ENCODE assay signal across 1 cellular context in the genomic region with DNA sequence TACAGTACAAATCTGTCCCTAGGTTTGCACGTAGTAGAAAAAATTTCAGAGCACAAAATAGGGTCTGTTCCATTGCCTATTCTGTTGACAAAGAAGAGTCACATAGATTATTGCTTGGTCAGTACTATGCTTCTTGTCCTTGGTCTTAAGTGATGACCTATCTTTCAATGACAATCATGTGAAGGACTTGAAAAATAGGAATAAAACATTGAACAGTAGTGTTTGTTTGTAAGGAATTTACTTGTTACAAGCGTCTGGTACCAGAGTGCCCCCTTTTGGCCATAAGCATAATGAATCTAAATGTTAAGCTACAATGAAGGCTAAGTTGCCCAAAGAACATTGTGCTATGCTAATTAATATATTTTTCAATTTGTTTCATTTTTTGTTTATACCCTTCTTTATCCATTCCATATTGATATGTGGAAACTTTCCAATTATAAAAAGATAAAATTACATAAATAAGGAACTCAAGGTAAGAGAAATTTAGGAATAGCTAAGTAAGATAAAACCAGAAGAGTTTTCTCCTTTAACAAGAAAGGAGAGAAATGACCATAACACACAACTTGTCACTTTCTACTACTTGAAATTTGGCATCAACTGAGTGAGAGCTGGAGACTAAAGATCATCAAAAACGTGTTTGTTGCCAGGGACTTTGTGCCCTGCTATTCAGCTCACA.
TF ChIP-seq lines count a peak whose summit lies in the region.

No MANE protein-coding gene starts in this region.

TF ChIP-seq in K562, 482 proteins besides CTCF, POLR2A, EP300 and RAD21:
- TF ChIP-seq CEBPZ (IDR thresholded peaks at IDR 0.05; ENCODE audit: borderline replicate concordance, low read depth, low read length): no peak
- no peak for TF ChIP-seq HES1 (IDR thresholded peaks at IDR 0.05; ENCODE audit: low read depth)
- TF ChIP-seq, protein P1, sequence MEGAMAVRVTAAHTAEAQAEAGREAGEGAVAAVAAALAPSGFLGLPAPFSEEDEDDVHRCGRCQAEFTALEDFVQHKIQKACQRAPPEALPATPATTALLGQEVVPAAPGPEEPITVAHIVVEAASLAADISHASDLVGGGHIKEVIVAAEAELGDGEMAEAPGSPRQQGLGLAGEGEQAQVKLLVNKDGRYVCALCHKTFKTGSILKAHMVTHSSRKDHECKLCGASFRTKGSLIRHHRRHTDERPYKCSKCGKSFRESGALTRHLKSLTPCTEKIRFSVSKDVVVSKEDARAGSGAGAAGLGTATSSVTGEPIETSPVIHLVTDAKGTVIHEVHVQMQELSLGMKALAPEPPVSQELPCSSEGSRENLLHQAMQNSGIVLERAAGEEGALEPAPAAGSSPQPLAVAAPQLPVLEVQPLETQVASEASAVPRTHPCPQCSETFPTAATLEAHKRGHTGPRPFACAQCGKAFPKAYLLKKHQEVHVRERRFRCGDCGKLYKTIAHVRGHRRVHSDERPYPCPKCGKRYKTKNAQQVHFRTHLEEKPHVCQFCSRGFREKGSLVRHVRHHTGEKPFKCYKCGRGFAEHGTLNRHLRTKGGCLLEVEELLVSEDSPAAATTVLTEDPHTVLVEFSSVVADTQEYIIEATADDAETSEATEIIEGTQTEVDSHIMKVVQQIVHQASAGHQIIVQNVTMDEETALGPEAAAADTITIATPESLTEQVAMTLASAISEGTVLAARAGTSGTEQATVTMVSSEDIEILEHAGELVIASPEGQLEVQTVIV (CRISPR knock-in tag; IDR thresholded peaks at IDR 0.05; ENCODE audit: borderline replicate concordance): no peak
- no peak for TF ChIP-seq RBM25 (IDR thresholded peaks at IDR 0.05; ENCODE audit: low read depth, low read length, severe bottlenecking)
- TF ChIP-seq TFE3 (CRISPR knock-in tag; IDR thresholded peaks at IDR 0.05): no peak
- no peak for TF ChIP-seq ZNF174 (CRISPR knock-in tag; IDR thresholded peaks at IDR 0.05)
- TF ChIP-seq PRMT5 (CRISPR knock-in tag; IDR thresholded peaks at IDR 0.05): no peak
- TF ChIP-seq SAP30 (IDR thresholded peaks at IDR 0.05; ENCODE audit: borderline replicate concordance, insufficient read depth, low read depth, low read length, poor library complexity, severe bottlenecking): no peak
- TF ChIP-seq CXXC5 (CRISPR knock-in tag; IDR thresholded peaks at IDR 0.05): no peak
- TF ChIP-seq TBL1XR1 (IDR thresholded peaks at IDR 0.05; ENCODE audit: low read length in 2 of 2): no peak
- no peak for TF ChIP-seq ZNF408 (CRISPR knock-in tag; IDR thresholded peaks at IDR 0.05; ENCODE audit: low read depth)
- TF ChIP-seq, protein P2, sequence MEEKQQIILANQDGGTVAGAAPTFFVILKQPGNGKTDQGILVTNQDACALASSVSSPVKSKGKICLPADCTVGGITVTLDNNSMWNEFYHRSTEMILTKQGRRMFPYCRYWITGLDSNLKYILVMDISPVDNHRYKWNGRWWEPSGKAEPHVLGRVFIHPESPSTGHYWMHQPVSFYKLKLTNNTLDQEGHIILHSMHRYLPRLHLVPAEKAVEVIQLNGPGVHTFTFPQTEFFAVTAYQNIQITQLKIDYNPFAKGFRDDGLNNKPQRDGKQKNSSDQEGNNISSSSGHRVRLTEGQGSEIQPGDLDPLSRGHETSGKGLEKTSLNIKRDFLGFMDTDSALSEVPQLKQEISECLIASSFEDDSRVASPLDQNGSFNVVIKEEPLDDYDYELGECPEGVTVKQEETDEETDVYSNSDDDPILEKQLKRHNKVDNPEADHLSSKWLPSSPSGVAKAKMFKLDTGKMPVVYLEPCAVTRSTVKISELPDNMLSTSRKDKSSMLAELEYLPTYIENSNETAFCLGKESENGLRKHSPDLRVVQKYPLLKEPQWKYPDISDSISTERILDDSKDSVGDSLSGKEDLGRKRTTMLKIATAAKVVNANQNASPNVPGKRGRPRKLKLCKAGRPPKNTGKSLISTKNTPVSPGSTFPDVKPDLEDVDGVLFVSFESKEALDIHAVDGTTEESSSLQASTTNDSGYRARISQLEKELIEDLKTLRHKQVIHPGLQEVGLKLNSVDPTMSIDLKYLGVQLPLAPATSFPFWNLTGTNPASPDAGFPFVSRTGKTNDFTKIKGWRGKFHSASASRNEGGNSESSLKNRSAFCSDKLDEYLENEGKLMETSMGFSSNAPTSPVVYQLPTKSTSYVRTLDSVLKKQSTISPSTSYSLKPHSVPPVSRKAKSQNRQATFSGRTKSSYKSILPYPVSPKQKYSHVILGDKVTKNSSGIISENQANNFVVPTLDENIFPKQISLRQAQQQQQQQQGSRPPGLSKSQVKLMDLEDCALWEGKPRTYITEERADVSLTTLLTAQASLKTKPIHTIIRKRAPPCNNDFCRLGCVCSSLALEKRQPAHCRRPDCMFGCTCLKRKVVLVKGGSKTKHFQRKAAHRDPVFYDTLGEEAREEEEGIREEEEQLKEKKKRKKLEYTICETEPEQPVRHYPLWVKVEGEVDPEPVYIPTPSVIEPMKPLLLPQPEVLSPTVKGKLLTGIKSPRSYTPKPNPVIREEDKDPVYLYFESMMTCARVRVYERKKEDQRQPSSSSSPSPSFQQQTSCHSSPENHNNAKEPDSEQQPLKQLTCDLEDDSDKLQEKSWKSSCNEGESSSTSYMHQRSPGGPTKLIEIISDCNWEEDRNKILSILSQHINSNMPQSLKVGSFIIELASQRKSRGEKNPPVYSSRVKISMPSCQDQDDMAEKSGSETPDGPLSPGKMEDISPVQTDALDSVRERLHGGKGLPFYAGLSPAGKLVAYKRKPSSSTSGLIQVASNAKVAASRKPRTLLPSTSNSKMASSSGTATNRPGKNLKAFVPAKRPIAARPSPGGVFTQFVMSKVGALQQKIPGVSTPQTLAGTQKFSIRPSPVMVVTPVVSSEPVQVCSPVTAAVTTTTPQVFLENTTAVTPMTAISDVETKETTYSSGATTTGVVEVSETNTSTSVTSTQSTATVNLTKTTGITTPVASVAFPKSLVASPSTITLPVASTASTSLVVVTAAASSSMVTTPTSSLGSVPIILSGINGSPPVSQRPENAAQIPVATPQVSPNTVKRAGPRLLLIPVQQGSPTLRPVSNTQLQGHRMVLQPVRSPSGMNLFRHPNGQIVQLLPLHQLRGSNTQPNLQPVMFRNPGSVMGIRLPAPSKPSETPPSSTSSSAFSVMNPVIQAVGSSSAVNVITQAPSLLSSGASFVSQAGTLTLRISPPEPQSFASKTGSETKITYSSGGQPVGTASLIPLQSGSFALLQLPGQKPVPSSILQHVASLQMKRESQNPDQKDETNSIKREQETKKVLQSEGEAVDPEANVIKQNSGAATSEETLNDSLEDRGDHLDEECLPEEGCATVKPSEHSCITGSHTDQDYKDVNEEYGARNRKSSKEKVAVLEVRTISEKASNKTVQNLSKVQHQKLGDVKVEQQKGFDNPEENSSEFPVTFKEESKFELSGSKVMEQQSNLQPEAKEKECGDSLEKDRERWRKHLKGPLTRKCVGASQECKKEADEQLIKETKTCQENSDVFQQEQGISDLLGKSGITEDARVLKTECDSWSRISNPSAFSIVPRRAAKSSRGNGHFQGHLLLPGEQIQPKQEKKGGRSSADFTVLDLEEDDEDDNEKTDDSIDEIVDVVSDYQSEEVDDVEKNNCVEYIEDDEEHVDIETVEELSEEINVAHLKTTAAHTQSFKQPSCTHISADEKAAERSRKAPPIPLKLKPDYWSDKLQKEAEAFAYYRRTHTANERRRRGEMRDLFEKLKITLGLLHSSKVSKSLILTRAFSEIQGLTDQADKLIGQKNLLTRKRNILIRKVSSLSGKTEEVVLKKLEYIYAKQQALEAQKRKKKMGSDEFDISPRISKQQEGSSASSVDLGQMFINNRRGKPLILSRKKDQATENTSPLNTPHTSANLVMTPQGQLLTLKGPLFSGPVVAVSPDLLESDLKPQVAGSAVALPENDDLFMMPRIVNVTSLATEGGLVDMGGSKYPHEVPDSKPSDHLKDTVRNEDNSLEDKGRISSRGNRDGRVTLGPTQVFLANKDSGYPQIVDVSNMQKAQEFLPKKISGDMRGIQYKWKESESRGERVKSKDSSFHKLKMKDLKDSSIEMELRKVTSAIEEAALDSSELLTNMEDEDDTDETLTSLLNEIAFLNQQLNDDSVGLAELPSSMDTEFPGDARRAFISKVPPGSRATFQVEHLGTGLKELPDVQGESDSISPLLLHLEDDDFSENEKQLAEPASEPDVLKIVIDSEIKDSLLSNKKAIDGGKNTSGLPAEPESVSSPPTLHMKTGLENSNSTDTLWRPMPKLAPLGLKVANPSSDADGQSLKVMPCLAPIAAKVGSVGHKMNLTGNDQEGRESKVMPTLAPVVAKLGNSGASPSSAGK (IDR thresholded peaks at IDR 0.05): no peak
- no peak for TF ChIP-seq FOXO4 (CRISPR knock-in tag; IDR thresholded peaks at IDR 0.05)
TF ChIP-seq in K562: peak in this region for 0.
